Comparison of ENCODE assay signal across 11 cellular contexts in the genomic region with DNA sequence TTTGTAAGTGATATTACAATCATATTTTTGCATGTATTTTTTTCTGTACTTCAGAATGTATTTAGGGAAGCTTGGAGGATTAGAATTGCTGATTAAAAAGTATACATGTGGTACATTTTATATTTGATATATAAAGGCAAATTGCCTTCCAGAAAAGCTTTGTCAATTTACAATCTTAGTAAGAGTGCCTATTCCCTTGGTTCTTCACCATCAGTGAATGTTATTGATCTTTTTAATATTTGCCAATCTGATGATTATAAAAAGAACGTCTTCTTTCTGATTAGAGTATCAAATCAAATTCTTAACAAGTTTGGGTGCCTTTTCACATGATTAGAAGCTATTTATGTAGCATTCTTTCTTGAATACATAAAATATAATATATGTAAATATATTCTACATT. TPM values are rescaled to one million over a fixed set of nuclear protein-coding genes. Genes with fewer than 3 reads are reported as not detected.
"Had no signal": no experiment of that assay in that cellular context is flagged by ENCODE, and none has a peak within 500 bp of the region (broad histone marks: within the 10 kb centered on the region; RNA-seq: fewer than 3 reads in every experiment).

No MANE protein-coding gene starts in this region.

- H3K4me2 ChIP-seq: KMS-11 had no signal

- H3K9ac ChIP-seq: KMS-11 had no signal

- DNase-seq: IMR-90, Karpas-422, KBM-7, KG1 had no signal

- H3K27ac ChIP-seq: HL-60, KMS-11 had no signal

- FAIRE-seq: HepG2, HTR-8/SVneo had no signal

- ATAC-seq: HepG2 had no signal

RNA-seq across cellular contexts. Expression of gene WDR49, which starts 9.1 kb away (rescaled TPM):
- total RNA-seq: HT-29, HT1080, IMR-90 had no signal
- polyA plus RNA-seq: HepG2, IgD-negative memory B cell, IMR-90 had no signal
